12 cellular contexts compared by ENCODE assay signal in genomic region chrX:100410901-100411801, GRCh38. TPM values are rescaled to one million over a fixed set of nuclear protein-coding genes. Genes with fewer than 3 reads are reported as not detected.
DNase-seq lines count a peak whose midpoint lies in the region; ATAC-seq and TF ChIP-seq lines count a peak whose summit lies in the region.
"Had no signal": no experiment of that assay in that cellular context is flagged by ENCODE, and none has a peak within 500 bp of the region (broad histone marks: within the 10 kb centered on the region; RNA-seq: fewer than 3 reads in every experiment).

No MANE protein-coding gene starts in this region.

- H3K9me3 ChIP-seq in iPS-18c (ENCODE audit: control insufficient read depth, insufficient read depth, low read length) (peaks cover 7% of the 10 kb centered on the region), skeletal muscle satellite cell (replicated peaks; ENCODE audit: low read length) (peaks cover 9% of the 10 kb centered on the region), gastroesophageal sphincter (no peaks in the 10 kb centered on the region)
- H3K9me3 ChIP-seq: uterus had no signal

- no peaks in the 10 kb centered on the region for H3K9me3 Mint-ChIP-seq in activated T-helper 17 cell treated with anti-CD3 and anti-CD28 coated beads, Interleukin-2, amount 50 U/mL, for 72 hours

- no peak overlapping the region for H3K27ac ChIP-seq in gastroesophageal sphincter
- H3K27ac ChIP-seq: uterus, VCaP had no signal

- H3K4me3 Mint-ChIP-seq in activated T-helper 17 cell treated with anti-CD3 and anti-CD28 coated beads, Interleukin-2, amount 50 U/mL, for 72 hours: peak overlapping the region; percentile 64

- no peak overlapping the region for H3K27ac Mint-ChIP-seq in activated T-helper 17 cell treated with anti-CD3 and anti-CD28 coated beads, Interleukin-2, amount 50 U/mL, for 72 hours

- peaks cover 5% of the 10 kb centered on the region for H3K4me1 Mint-ChIP-seq in activated T-helper 17 cell treated with anti-CD3 and anti-CD28 coated beads, Interleukin-2, amount 50 U/mL, for 72 hours

- H3K4me2 ChIP-seq in skeletal muscle satellite cell (ENCODE audit: low read length): peak overlapping the region; percentile 73

- TF ChIP-seq CTCF in gastroesophageal sphincter (IDR thresholded peaks at IDR 0.05): no peak

- H3K27me3 ChIP-seq in skeletal muscle satellite cell (ENCODE audit: control insufficient read depth, insufficient read depth, low read length): peaks cover 30% of the 10 kb centered on the region
- peaks cover 51% of the 10 kb centered on the region for H3K27me3 ChIP-seq in gastroesophageal sphincter

- no peak for TF ChIP-seq POLR2A in gastroesophageal sphincter (IDR thresholded peaks at IDR 0.05)

- DNase-seq in NCI-H82 (lab: John Stamatoyannopoulos, UW) (peak; percentile 40), NCI-H82 treated with DMSO at 0.1 percent for 48 hours (lab: John Stamatoyannopoulos, UW; ENCODE audit: unreplicated experiment) (no peak), NCI-H1105 treated with DMSO at 0.1 percent for 48 hours (lab: John Stamatoyannopoulos, UW) (no peak), Ammon's horn (ENCODE audit: low spot score) (no peak)
- DNase-seq: amniotic stem cell had no signal

- H3K4me1 ChIP-seq in skeletal muscle satellite cell (ENCODE audit: control insufficient read depth, insufficient read depth, low read length): no peaks in the 10 kb centered on the region
- H3K4me1 ChIP-seq in gastroesophageal sphincter: peaks cover 0 to 25% (median 4%) of the 10 kb centered on the region in 3 donors
- H3K4me1 ChIP-seq: uterus had no signal

- H3K36me3 ChIP-seq in skeletal muscle satellite cell (ENCODE audit: insufficient read depth, low read length): no peaks in the 10 kb centered on the region
- no peaks in the 10 kb centered on the region for H3K36me3 ChIP-seq in gastroesophageal sphincter
- H3K36me3 ChIP-seq: uterus had no signal

- no peak overlapping the region for H3K9ac ChIP-seq in skeletal muscle satellite cell (ENCODE audit: low read depth, low read length)

- ATAC-seq in activated T-helper 17 cell treated with anti-CD3 and anti-CD28 coated beads, Interleukin-2, amount 50 U/mL, for 72 hours (replicated peaks): no peak
- ATAC-seq in gastroesophageal sphincter: no peak
- ATAC-seq: K562 had no signal

- peak overlapping the region; percentile 43 for H3K4me3 ChIP-seq in iPS-18c (ENCODE audit: insufficient read depth, low read depth, low read length)
- peak overlapping the region; percentile 57 for H3K4me3 ChIP-seq in skeletal muscle satellite cell (ENCODE audit: low read length)
- peak overlapping the region in 1 of 2 donors; percentile 51 for H3K4me3 ChIP-seq in gastroesophageal sphincter
- H3K4me3 ChIP-seq: K562 had no signal

- no peaks in the 10 kb centered on the region for H3K36me3 Mint-ChIP-seq in activated T-helper 17 cell treated with anti-CD3 and anti-CD28 coated beads, Interleukin-2, amount 50 U/mL, for 72 hours (ENCODE audit: low read depth)

- peaks cover 20% of the 10 kb centered on the region for H3K27me3 Mint-ChIP-seq in activated T-helper 17 cell treated with anti-CD3 and anti-CD28 coated beads, Interleukin-2, amount 50 U/mL, for 72 hours

- WGBS in gastroesophageal sphincter (ENCODE audit: low coverage in 1 of 2), 2 donors: 13 to 33% methylated on average over 9 to 19 of the region's 53 CpGs

- TF ChIP-seq EP300 in gastroesophageal sphincter (IDR thresholded peaks at IDR 0.05): no peak

RNA-seq across cellular contexts. Expression of gene PCDH19, which starts 1.1 kb away (rescaled TPM):
- not detected for total RNA-seq in activated T-helper 17 cell treated with anti-CD3 and anti-CD28 coated beads, Interleukin-2, amount 50 U/mL, for 72 hours
- total RNA-seq in skeletal muscle satellite cell (2012; rRNA removed): under 0.01 and 0.66 TPM in 2 replicates
- 1 to 10 TPM in 3 of 4 donors, under 1 TPM in 1; 0.62 to 1.7 (median 1.4) TPM for total RNA-seq in gastroesophageal sphincter
- total RNA-seq: K562 had no signal
